ENCODE assay signal across 8 cellular contexts in the genomic region with DNA sequence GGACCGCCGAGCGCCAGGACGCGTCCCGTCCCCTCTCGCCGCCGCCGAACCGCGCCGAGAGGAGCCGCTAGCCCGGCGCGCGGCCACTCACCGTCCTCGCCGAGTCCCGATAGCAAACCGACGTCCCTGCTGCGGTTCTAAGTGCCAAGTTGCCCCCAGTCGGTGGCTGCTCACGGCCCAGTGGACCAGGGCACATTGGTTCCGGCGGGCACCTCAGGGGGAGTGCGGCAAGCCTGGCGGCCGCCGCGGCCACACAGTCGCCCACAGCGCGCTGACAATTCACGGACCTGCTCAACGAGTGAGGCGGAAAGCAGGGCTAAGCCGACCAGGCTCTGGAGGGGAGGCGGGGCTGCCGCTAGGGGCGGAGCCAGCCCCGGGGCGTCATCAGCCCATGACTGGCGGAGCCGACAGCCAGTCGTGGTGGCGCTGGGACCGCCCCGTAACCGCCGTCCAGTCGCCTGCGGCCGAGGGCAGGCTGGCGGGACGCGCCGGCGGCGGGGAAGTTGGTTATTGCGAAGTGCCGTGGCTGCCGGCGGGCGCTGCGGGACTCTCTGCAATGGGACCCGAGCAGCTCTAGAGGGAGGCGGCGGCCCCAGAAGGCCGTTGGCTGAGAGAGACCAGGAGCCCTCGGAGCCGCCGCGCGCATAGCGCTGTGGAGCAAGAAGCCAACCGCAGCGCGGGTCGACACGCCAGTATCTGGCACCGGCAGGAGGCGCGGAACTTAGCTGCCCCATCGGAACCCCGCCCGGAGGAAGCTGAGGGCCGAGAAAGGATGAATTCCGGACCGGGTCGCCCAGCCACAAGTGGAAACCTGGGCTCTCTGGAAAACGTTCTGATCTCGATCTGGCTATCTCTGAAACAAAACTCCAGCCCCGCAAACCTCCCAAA. TPM values are rescaled to one million over a fixed set of nuclear protein-coding genes. Genes with fewer than 3 reads are reported as not detected.
DNase-seq lines count a peak whose midpoint lies in the region; ATAC-seq and TF ChIP-seq lines count a peak whose summit lies in the region.

A gene with protein sequence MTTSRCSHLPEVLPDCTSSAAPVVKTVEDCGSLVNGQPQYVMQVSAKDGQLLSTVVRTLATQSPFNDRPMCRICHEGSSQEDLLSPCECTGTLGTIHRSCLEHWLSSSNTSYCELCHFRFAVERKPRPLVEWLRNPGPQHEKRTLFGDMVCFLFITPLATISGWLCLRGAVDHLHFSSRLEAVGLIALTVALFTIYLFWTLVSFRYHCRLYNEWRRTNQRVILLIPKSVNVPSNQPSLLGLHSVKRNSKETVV (minus strand): TSS at position 300 of the 888 bp plus-strand sequence. CDS start 112,387 bp downstream, outside the sequence.

- no peak within 1 kb of the TSS for H3K27ac ChIP-seq in endodermal cell (ENCODE audit: low read depth, low read length)

- H3K9ac ChIP-seq in endodermal cell (ENCODE audit: extremely low read depth, low read length, poor library complexity, severe bottlenecking): peak within 1 kb of the TSS; percentile 56

- no peaks in the 10 kb centered on the region for H3K36me3 ChIP-seq in endodermal cell (ENCODE audit: control insufficient read depth, insufficient read depth, low read length)

- H3K4me3 Mint-ChIP-seq in endodermal cell: peak within 1 kb of the TSS; percentile 71

- peaks cover 19% of the 10 kb centered on the region for H3K4me1 Mint-ChIP-seq in endodermal cell

- DNase-seq in Caki2 (ENCODE audit: low read depth) (peak; percentile 93), HT1080 (ENCODE audit: low read depth) (peak; percentile 93), NOMO-1 treated with dmso at 0.1 percent for 144 hours (lab: John Stamatoyannopoulos, UW; ENCODE audit: unreplicated experiment) (peak; percentile 95), endodermal cell (peak; percentile 98), mesenteric fat pad (ENCODE audit: low spot score) (peak; percentile 99)
- peak; percentile 76 for DNase-seq in activated CD8-positive, alpha-beta memory T cell treated with anti-CD3 and anti-CD28 coated beads, Interleukin-2, amount 50 U/mL, for 24 hours (ENCODE audit: extremely low read depth)
- peak; percentile 78 for DNase-seq in stimulated activated CD8-positive, alpha-beta memory T cell treated with anti-CD3 and anti-CD28 coated beads, Interleukin-15, amount 100 ng/mL, for 1 hour (ENCODE audit: low read depth)

- peaks cover 51% of the 10 kb centered on the region for H3K27me3 Mint-ChIP-seq in endodermal cell (ENCODE audit: insufficient read depth)

- no peaks in the 10 kb centered on the region for H3K9me3 Mint-ChIP-seq in endodermal cell

- peak; percentile 57 for TF ChIP-seq CTCF in endodermal cell (conservative IDR thresholded peaks at IDR 0.05)

- no peaks in the 10 kb centered on the region for H3K9me3 ChIP-seq in endodermal cell (ENCODE audit: control insufficient read depth, low read length)

- peak within 1 kb of the TSS; percentile 93 for H3K4me3 ChIP-seq in endodermal cell (ENCODE audit: low read length)

- H3K36me3 Mint-ChIP-seq in endodermal cell (ENCODE audit: low read depth): no peaks in the 10 kb centered on the region

- 0% methylated on average over 48 to 97 of the region's 97 CpGs for WGBS in endodermal cell (ENCODE audit: insufficient coverage in 1 of 2, insufficient read length in 1 of 2), 2 experiments

- in situ Hi-C loops in Caki2 (cut with HindIII; ENCODE audit: low pct_unique_long_range_greater_than_20kb, low sequenced_read_pairs): no loop called here

- peaks cover 13% of the 10 kb centered on the region for H3K27me3 ChIP-seq in endodermal cell (ENCODE audit: control insufficient read depth, insufficient read depth, low read length, poor library complexity, severe bottlenecking)

- peak; percentile 97 for ATAC-seq in GM21367 (IDR thresholded peaks at IDR 0.05; ENCODE audit: unreplicated experiment)

- H3K27ac Mint-ChIP-seq in endodermal cell: peak within 1 kb of the TSS; percentile 78

- H3K4me1 ChIP-seq in endodermal cell (ENCODE audit: control insufficient read depth, insufficient read depth, low read length): peaks cover 13% of the 10 kb centered on the region

RNA-seq across cellular contexts. Expression of the gene that starts here (rescaled TPM):
- total RNA-seq in Caki2 (2014; rRNA removed; shearing (Covaris generic); ENCODE audit: low replicate concordance): 2.0 and 3.0 TPM in 2 replicates
- 5.0 and 9.9 TPM in 2 replicates for total RNA-seq in HT1080 (2014; rRNA removed; shearing (Covaris generic))
- 8.6 and 9.5 TPM in 2 replicates for polyA plus RNA-seq in HT1080 (2015; cell fraction: cytosol; rRNA removed)
- 4.1 TPM in 2 replicates for polyA plus RNA-seq in HT1080 (2015; cell fraction: nucleus; rRNA removed)
- total RNA-seq in endodermal cell: 10 to 100 TPM in 1 of 2 donors, 1 to 10 TPM in 1; 4.4 to 11.3 TPM
- 6.3 TPM for polyA plus RNA-seq in endodermal cell (2013, experiment 1 of 2)
- 5.6 TPM for polyA plus RNA-seq in endodermal cell (2013, experiment 2 of 2)
- 44.7 TPM for total RNA-seq in mesenteric fat pad
